Comparison of ENCODE assay signal across 19 cellular contexts in the genomic region with DNA sequence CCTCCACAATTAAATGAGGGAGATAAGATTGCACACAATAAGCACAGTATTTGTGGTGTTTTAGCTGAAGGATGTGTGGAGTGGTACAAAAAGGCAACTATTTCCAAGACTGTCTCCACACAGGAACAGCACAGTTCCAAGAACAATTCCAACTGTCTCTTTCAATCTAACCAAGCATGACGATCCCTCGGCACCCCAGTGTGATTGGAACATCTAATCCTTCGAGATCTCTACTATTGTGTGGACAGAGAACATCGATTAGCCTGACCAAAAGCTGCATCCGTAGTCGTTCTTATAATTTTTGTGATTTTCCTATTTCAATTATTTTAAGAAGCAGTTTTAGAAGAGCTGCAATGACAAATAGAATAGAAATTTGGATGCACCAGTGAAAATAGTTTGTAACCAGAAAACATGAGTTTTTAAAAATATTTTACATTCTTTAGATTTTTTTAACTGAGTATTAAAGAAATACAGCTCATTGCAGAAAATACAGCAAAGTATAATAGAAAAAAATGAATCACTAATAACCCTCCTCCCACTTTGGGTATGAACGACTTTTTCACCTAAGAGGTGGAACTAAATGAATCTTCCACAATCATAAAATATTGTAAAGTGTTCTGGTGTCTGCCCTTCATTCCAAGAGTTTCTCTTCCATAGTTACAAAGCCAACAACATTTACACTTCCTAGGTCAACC.
"Had no signal": no experiment of that assay in that cellular context is flagged by ENCODE, and none has a peak within 500 bp of the region (broad histone marks: within the 10 kb centered on the region; RNA-seq: fewer than 3 reads in every experiment).

No MANE protein-coding gene starts in this region.

- H3K9me3 ChIP-seq: body of pancreas, ovary, psoas muscle, right lobe of liver, thoracic aorta, upper lobe of left lung had no signal

- DNase-seq: activated CD4-positive, alpha-beta memory T cell treated with anti-CD3 and anti-CD28 coated beads, Interleukin-2, amount 10 ng/mL, durations not matched to agents 7 days and 5 days; activated CD4-positive, alpha-beta T cell treated with anti-CD3 and anti-CD28 coated beads for 48 hours; activated CD4-positive, CD25-positive, alpha-beta regulatory T cell; activated CD8-positive, alpha-beta memory T cell treated with anti-CD3 and anti-CD28 coated beads, Interleukin-2, amount 10 ng/mL, durations not matched to agents 7 days and 5 days; activated naive CD8-positive, alpha-beta T cell treated with anti-CD3 and anti-CD28 coated beads for 36 hours; amygdala; body of pancreas; caudate nucleus; foreskin melanocyte; kidney; ovary; psoas muscle; right lobe of liver; spleen; stimulated activated naive B cell treated with anti-CD40 and anti-IgM and Interleukin-4, amounts not matched to agents 10 μg/mL and 1 μg/mL and 100 μg/mL, for 72 hours; upper lobe of left lung had no signal

- H3K27ac ChIP-seq: body of pancreas, epithelial cell of prostate, ovary, psoas muscle, right lobe of liver, spleen, thoracic aorta, upper lobe of left lung had no signal

- H3K27me3 ChIP-seq: body of pancreas, ovary, right lobe of liver, upper lobe of left lung had no signal

- H3K4me3 ChIP-seq: body of pancreas, ovary, psoas muscle, right lobe of liver, spleen, thoracic aorta, upper lobe of left lung had no signal

- ATAC-seq: activated CD8-positive, alpha-beta memory T cell treated with anti-CD3 and anti-CD28 coated beads, Interleukin-2, amount 10 ng/mL, durations not matched to agents 7 days and 5 days; body of pancreas; left lobe of liver; psoas muscle; right lobe of liver; stimulated activated naive B cell treated with anti-CD40 and anti-IgM and Interleukin-4, amounts not matched to agents 10 μg/mL and 1 μg/mL and 100 μg/mL, for 72 hours had no signal

- H3K36me3 ChIP-seq: ovary, right lobe of liver, spleen, thoracic aorta, upper lobe of left lung had no signal

- H3K4me1 ChIP-seq: body of pancreas, psoas muscle, right lobe of liver had no signal
